ENCODE assay signal across 9 cellular contexts in the genomic region with DNA sequence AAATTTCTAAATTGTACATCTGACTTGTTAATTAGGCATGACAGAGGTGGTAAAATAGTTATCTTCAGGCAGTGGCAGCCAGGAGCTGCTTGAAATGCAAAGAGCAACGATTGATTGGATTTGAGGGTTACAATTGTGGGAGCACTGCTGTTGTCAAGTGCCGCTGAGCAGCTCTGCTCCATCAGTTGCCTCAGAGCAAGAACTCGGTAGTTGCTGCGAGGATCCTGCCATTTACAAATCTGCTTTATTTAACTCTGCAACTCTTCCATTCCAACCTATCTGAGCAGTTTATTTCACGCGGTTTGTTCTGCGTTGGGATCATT. TPM values are rescaled to one million over a fixed set of nuclear protein-coding genes. Genes with fewer than 3 reads are reported as not detected.
DNase-seq lines count a peak whose midpoint lies in the region; FAIRE-seq and TF ChIP-seq lines count a peak whose summit lies in the region.
"Had no signal": no experiment of that assay in that cellular context is flagged by ENCODE, and none has a peak within 500 bp of the region (broad histone marks: within the 10 kb centered on the region; RNA-seq: fewer than 3 reads in every experiment).

No MANE protein-coding gene starts in this region.

- no peak for TF ChIP-seq CTCF in Calu3 (IDR thresholded peaks at IDR 0.05; ENCODE audit: unreplicated experiment)

- H3K4me3 Mint-ChIP-seq in Calu3 (ENCODE audit: low read depth, unreplicated experiment): no peak overlapping the region

- H3K4me3 ChIP-seq in muscle layer of duodenum (ENCODE audit: low read depth in 1 of 2, low read length in 2 of 2): peak overlapping the region; percentile 40 to 55

- H3K4me1 ChIP-seq in muscle layer of duodenum (ENCODE audit: control insufficient read depth in 1 of 2, insufficient read depth in 2 of 2, low read length in 2 of 2): peaks cover 6 to 78% of the 10 kb centered on the region in 2 donors

- no peaks in the 10 kb centered on the region for H3K9me3 Mint-ChIP-seq in Calu3 (ENCODE audit: low read depth, unreplicated experiment)

- H3K4me1 Mint-ChIP-seq in Calu3 (ENCODE audit: low read depth, unreplicated experiment): no peaks in the 10 kb centered on the region

- H3K27me3 ChIP-seq in muscle layer of duodenum (ENCODE audit: low read depth, low read length): no peaks in the 10 kb centered on the region

- peak overlapping the region; percentile 10 for H3K27ac ChIP-seq in muscle layer of duodenum (ENCODE audit: low read length)

- peak; percentile 65 for DNase-seq in DMS79 (lab: John Stamatoyannopoulos, UW)
- DNase-seq in NCI-H1092 treated with DMSO at 0.1 percent for 48 hours (lab: John Stamatoyannopoulos, UW): peak; percentile 66
- peak; percentile 47 for DNase-seq in cerebellar cortex (ENCODE audit: low spot score)
- DNase-seq in activated CD4-positive, CD25-positive, alpha-beta regulatory T cell (lab: John Stamatoyannopoulos, UW): no peak
- no peak for DNase-seq in Calu3
- no peak for DNase-seq in occipital lobe (lab: John Stamatoyannopoulos, UW)
- no peak for DNase-seq in RCC 7860 (ENCODE audit: low spot score)
- DNase-seq: left cardiac atrium had no signal

- no peak for FAIRE-seq in RCC 7860 (lab: Jason Lieb, UNC)

- CTCF ChIA-PET in Calu3 (lab: Charles Lee): no interaction called here

- H3K9me3 ChIP-seq in muscle layer of duodenum (ENCODE audit: control insufficient read depth in 1 of 2, low read length in 2 of 2): no peaks in the 10 kb centered on the region

- no peak overlapping the region for H3K27ac Mint-ChIP-seq in Calu3 (ENCODE audit: unreplicated experiment)

- no peaks in the 10 kb centered on the region for H3K36me3 Mint-ChIP-seq in Calu3 (ENCODE audit: insufficient read depth, unreplicated experiment)

- intact Hi-C loops in Calu3 (cut with micrococcal nuclease; ENCODE audit: unreplicated experiment): no loop called here

- no peaks in the 10 kb centered on the region for H3K27me3 Mint-ChIP-seq in Calu3 (ENCODE audit: unreplicated experiment)

- no TSS peak for BruUV-seq in Calu3 (replicated peaks; lab: Mats Ljungman, UMichigan)

- no peaks in the 10 kb centered on the region for H3K36me3 ChIP-seq in muscle layer of duodenum (ENCODE audit: control insufficient read depth in 1 of 2, insufficient read depth in 2 of 2, low read length in 2 of 2)

RNA-seq across cellular contexts. Expression of gene PBX3, which starts 12.6 kb away (rescaled TPM):
- 4.3 and 8.0 TPM in 2 replicates for total RNA-seq in Calu3 (2022)
- 14.3 TPM for total RNA-seq in occipital lobe

RNA-seq across cellular contexts. Expression of gene MAPKAP1, which starts 52.8 kb away (rescaled TPM):
- total RNA-seq in Calu3 (2022): 48.7 and 55.5 TPM in 2 replicates
- total RNA-seq in occipital lobe: 37.6 TPM

Comparison
In these comparisons a context has a peak if more than half of its experiments do, and no peak if none do; other contexts are left out.
1. DNase-seq: peak in DMS79 (single experiment), NCI-H1092 treated with DMSO at 0.1 percent for 48 hours (single experiment) and cerebellar cortex (single experiment); none in activated CD4-positive, CD25-positive, alpha-beta regulatory T cell (0 of 4), Calu3 (single experiment), occipital lobe (single experiment) and RCC 7860 (single experiment).